26 cellular contexts compared by ENCODE assay signal in the genomic region with DNA sequence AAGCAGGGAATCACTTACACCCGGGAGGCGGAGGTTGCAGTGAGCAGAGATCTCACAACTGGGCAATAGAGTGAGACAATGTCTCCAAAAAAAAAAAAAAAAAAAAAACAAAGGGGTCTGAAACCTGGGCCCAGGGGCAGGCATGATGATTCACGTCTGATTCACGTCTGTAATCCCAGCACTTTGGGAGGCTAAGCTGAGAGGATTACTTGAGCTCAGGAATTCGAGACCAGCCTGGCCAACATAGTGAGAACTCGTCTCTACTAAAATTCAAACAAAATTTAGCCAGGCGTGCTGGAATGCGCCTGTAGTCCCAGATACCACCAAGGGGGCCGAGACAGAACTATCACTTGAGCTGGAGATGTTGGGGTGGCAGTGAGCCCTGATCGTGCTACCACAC. TPM values are rescaled to one million over a fixed set of nuclear protein-coding genes. Genes with fewer than 3 reads are reported as not detected.
"Had no signal": no experiment of that assay in that cellular context is flagged by ENCODE, and none has a peak within 500 bp of the region (broad histone marks: within the 10 kb centered on the region; RNA-seq: fewer than 3 reads in every experiment).

No MANE protein-coding gene starts in this region.

- H3K9me3 Mint-ChIP-seq: activated B cell treated with CpG ODN at 0.5 μM for 24 hours; activated T-cell treated with anti-CD3 and anti-CD28 coated beads, Interleukin-2, amount 50 U/mL, for 4 hours; central memory CD8-positive, alpha-beta T cell; naive B cell; neural crest cell; stimulated activated naive CD8-positive, alpha-beta T cell treated with anti-CD3 and anti-CD28 coated beads, Interleukin-15, amount 100 ng/mL, for 72 hours had no signal

- H3K27me3 ChIP-seq: ascending aorta, colonic mucosa, gastrocnemius medialis, heart left ventricle, left lung, suprapubic skin, upper lobe of right lung had no signal

- H3K27ac ChIP-seq: ascending aorta, colonic mucosa, left lung, upper lobe of right lung had no signal

- H3K36me3 ChIP-seq: ascending aorta, colonic mucosa, gastrocnemius medialis, heart left ventricle, left lung, suprapubic skin, upper lobe of right lung had no signal

- H3K36me3 Mint-ChIP-seq: naive B cell had no signal

- H3K4me3 Mint-ChIP-seq: activated B cell treated with CpG ODN at 0.5 μM for 24 hours; activated T-cell treated with anti-CD3 and anti-CD28 coated beads, Interleukin-2, amount 50 U/mL, for 4 hours; central memory CD8-positive, alpha-beta T cell; neural crest cell had no signal

- H3K27me3 Mint-ChIP-seq: activated B cell treated with CpG ODN at 0.5 μM for 24 hours; central memory CD8-positive, alpha-beta T cell; naive B cell; stimulated activated naive CD8-positive, alpha-beta T cell treated with anti-CD3 and anti-CD28 coated beads, Interleukin-15, amount 100 ng/mL, for 72 hours had no signal

- H3K27ac Mint-ChIP-seq: activated B cell treated with CpG ODN at 0.5 μM for 24 hours had no signal

- H3K4me3 ChIP-seq: ascending aorta, colonic mucosa, gastrocnemius medialis, heart left ventricle, left lung, mucosa of descending colon, psoas muscle, suprapubic skin, upper lobe of right lung had no signal

- ATAC-seq: activated T-cell treated with anti-CD3 and anti-CD28 coated beads, Interleukin-2, amount 50 U/mL, for 4 hours; gastrocnemius medialis; heart left ventricle; left lung; mucosa of descending colon; psoas muscle; right cardiac atrium; stimulated activated naive CD8-positive, alpha-beta T cell treated with anti-CD3 and anti-CD28 coated beads, Interleukin-15, amount 100 ng/mL, for 72 hours; upper lobe of right lung had no signal

- H3K4me1 ChIP-seq: colonic mucosa, upper lobe of right lung had no signal

- H3K4me1 Mint-ChIP-seq: activated B cell treated with CpG ODN at 0.5 μM for 24 hours; central memory CD8-positive, alpha-beta T cell had no signal

- DNase-seq: activated B cell treated with CpG ODN at 0.5 μM for 24 hours; activated CD4-positive, alpha-beta T cell treated with anti-CD3 and anti-CD28 coated beads for 4 hours; activated CD8-positive, alpha-beta memory T cell treated with anti-CD3 and anti-CD28 coated beads, Interleukin-2, amount 50 U/mL, for 4 hours; activated effector memory CD4-positive, alpha-beta T cell treated with anti-CD3 and anti-CD28 coated beads, Interleukin-2, amount 50 U/mL, for 16 hours; activated naive CD4-positive, alpha-beta T cell treated with anti-CD3 and anti-CD28 coated beads, Interleukin-2, amount 50 U/mL, for 16 hours; activated T-cell treated with anti-CD3 and anti-CD28 coated beads, Interleukin-2, amount 50 U/mL, for 4 hours; colonic mucosa; erythroblast; gastrocnemius medialis; heart left ventricle; mammary epithelial cell; mucosa of descending colon; naive B cell; psoas muscle; right cardiac atrium; stimulated activated naive CD8-positive, alpha-beta T cell treated with anti-CD3 and anti-CD28 coated beads, Interleukin-15, amount 100 ng/mL, for 72 hours; upper lobe of right lung had no signal

- H3K9me3 ChIP-seq: ascending aorta, colonic mucosa, gastrocnemius medialis, heart left ventricle, left lung, mucosa of descending colon, psoas muscle, suprapubic skin, upper lobe of right lung had no signal

RNA-seq across cellular contexts. Expression of a gene that starts 30.3 kb away (rescaled TPM):
- total RNA-seq: activated B cell treated with CpG ODN at 0.5 μM for 24 hours; activated T-cell treated with anti-CD3 and anti-CD28 coated beads, Interleukin-2, amount 50 U/mL, for 4 hours; ascending aorta; colonic mucosa; gastrocnemius medialis; heart left ventricle; kidney epithelial cell; left lung; mammary epithelial cell; mucosa of descending colon; neural crest cell; osteoblast; psoas muscle; right cardiac atrium; skeletal muscle tissue; suprapubic skin; T-helper 2 cell treated with Interferon-gamma antibody and Interleukin-4, amounts not matched to agents 100 ng/mL and 5 ng/mL, for 36 hours; upper lobe of right lung had no signal
- polyA plus RNA-seq: heart left ventricle, mammary epithelial cell, psoas muscle, right cardiac atrium had no signal
